In genomic region chr11:26095340-26095739, GRCh38 we compare ENCODE assay signal across 25 cellular contexts.
"Had no signal": no experiment of that assay in that cellular context is flagged by ENCODE, and none has a peak within 500 bp of the region (broad histone marks: within the 10 kb centered on the region; RNA-seq: fewer than 3 reads in every experiment).

No MANE protein-coding gene starts in this region.

- FAIRE-seq: endometrium had no signal

- DNase-seq: effector memory CD4-positive, alpha-beta T cell; foreskin keratinocyte; head of caudate nucleus; left colon; left ventricle myocardium superior; naive thymus-derived CD4-positive, alpha-beta T cell; nephron progenitor cell; psoas muscle; retina; sigmoid colon; stimulated activated CD4-positive, alpha-beta T cell treated with anti-CD3 and anti-CD28 coated beads, Interleukin-2, amount 100 ng/mL, for 24 hours; stimulated activated CD4-positive, alpha-beta T cell treated with anti-CD3 and anti-CD28 coated beads, Interleukin-4, amount 100 ng/mL, for 4 hours; stimulated activated naive B cell treated with anti-CD40 and anti-IgM and Interleukin-4, amounts not matched to agents 10 μg/mL and 1 μg/mL and 100 μg/mL, for 72 hours; stimulated activated naive CD8-positive, alpha-beta T cell treated with anti-CD3 and anti-CD28 coated beads, Interleukin-15, amount 100 ng/mL, for 72 hours; testis; upper lobe of right lung had no signal

- H3K4me3 ChIP-seq: esophagus muscularis mucosa, hepatocyte, lung, psoas muscle, sigmoid colon, skin epidermis, testis, tibial nerve, upper lobe of right lung, vagina had no signal

- H3K79me2 ChIP-seq: hepatocyte, parathyroid adenoma had no signal

- H3K9me3 ChIP-seq: esophagus muscularis mucosa, psoas muscle, sigmoid colon, testis, tibial nerve, upper lobe of right lung, vagina had no signal

- H3K4me2 ChIP-seq: hepatocyte had no signal

- H2AFZ ChIP-seq: hepatocyte, parathyroid adenoma had no signal

- H3K27ac ChIP-seq: epithelial cell of prostate, esophagus muscularis mucosa, foreskin keratinocyte, hepatocyte, parathyroid adenoma, psoas muscle, sigmoid colon, skin epidermis, testis, tibial nerve, upper lobe of right lung, vagina had no signal

- ATAC-seq: foreskin keratinocyte; left colon; left ventricle myocardium superior; naive thymus-derived CD4-positive, alpha-beta T cell; psoas muscle; stimulated activated naive B cell treated with anti-CD40 and anti-IgM and Interleukin-4, amounts not matched to agents 10 μg/mL and 1 μg/mL and 100 μg/mL, for 72 hours; stimulated activated naive CD8-positive, alpha-beta T cell treated with anti-CD3 and anti-CD28 coated beads, Interleukin-15, amount 100 ng/mL, for 72 hours; upper lobe of right lung had no signal

- H3K27me3 ChIP-seq: esophagus muscularis mucosa, foreskin keratinocyte, hepatocyte, sigmoid colon, testis, tibial nerve, upper lobe of right lung, vagina had no signal

- H3K4me1 ChIP-seq: foreskin keratinocyte, parathyroid adenoma, psoas muscle, sigmoid colon, testis, tibial nerve, upper lobe of right lung, vagina had no signal

- H3K9ac ChIP-seq: parathyroid adenoma had no signal

- H3K36me3 ChIP-seq: esophagus muscularis mucosa, sigmoid colon, tibial nerve, upper lobe of right lung, vagina had no signal
